21 cellular contexts compared by ENCODE assay signal in genomic region chr16:11737678-11738077, GRCh38. TPM values are rescaled to one million over a fixed set of nuclear protein-coding genes. Genes with fewer than 3 reads are reported as not detected.
DNase-seq lines count a peak whose midpoint lies in the region; ATAC-seq and TF ChIP-seq lines count a peak whose summit lies in the region.
"Had no signal": no experiment of that assay in that cellular context is flagged by ENCODE, and none has a peak within 500 bp of the region (broad histone marks: within the 10 kb centered on the region; RNA-seq: fewer than 3 reads in every experiment).

No MANE protein-coding gene starts in this region.

- peaks cover 60 to 87% (median 67%) of the 10 kb centered on the region in 4 donors for H3K4me1 Mint-ChIP-seq in CD4-positive, CD25-positive, alpha-beta regulatory T cell
- peaks cover 72% of the 10 kb centered on the region for H3K4me1 Mint-ChIP-seq in central memory CD8-positive, alpha-beta T cell
- peaks cover 36% of the 10 kb centered on the region for H3K4me1 Mint-ChIP-seq in mesothelial cell of epicardium

- peaks cover 34% of the 10 kb centered on the region for H3K36me3 Mint-ChIP-seq in CD4-positive, CD25-positive, alpha-beta regulatory T cell
- H3K36me3 Mint-ChIP-seq in central memory CD8-positive, alpha-beta T cell (ENCODE audit: insufficient read depth) = peaks cover 47% of the 10 kb centered on the region
- peaks cover 10% of the 10 kb centered on the region for H3K36me3 Mint-ChIP-seq in mesothelial cell of epicardium

- DNase-seq in CD4-positive, CD25-positive, alpha-beta regulatory T cell = no peak
- DNase-seq in GM12865 (ENCODE audit: low read depth) = no peak
- DNase-seq in RPMI8226 = peak; percentile 30
- DNase-seq in central memory CD8-positive, alpha-beta T cell (ENCODE audit: low spot score in 2 of 2) = no peak
- no peak for DNase-seq in NCI-H2029 (lab: John Stamatoyannopoulos, UW)
- DNase-seq in mesothelial cell of epicardium (ENCODE audit: low spot score in 2 of 2, unreplicated experiment in 2 of 2) = no peak
- DNase-seq in NCI-H748 (lab: John Stamatoyannopoulos, UW; ENCODE audit: unreplicated experiment) = no peak
- no peak for DNase-seq in dermis blood vessel endothelial cell
- DNase-seq: activated CD4-positive, alpha-beta T cell treated with anti-CD3 and anti-CD28 coated beads, Interleukin-2, amount 10 ng/mL, durations not matched to agents 7 days and 5 days; activated CD8-positive, alpha-beta memory T cell treated with anti-CD3 and anti-CD28 coated beads, Interleukin-2, amount 50 U/mL, for 4 hours; activated gamma-delta T cell; cortex of kidney; DMS53; GF-D8; mesenchymal stem cell; NCI-H1105 treated with DMSO at 0.1 percent for 48 hours; NCI-H510A; stimulated activated CD4-positive, alpha-beta T cell treated with anti-CD3 and anti-CD28 coated beads, Interleukin-4, amount 100 ng/mL, for 24 hours; stimulated activated naive CD8-positive, alpha-beta T cell treated with anti-CD3 and anti-CD28 coated beads, Interleukin-15, amount 100 ng/mL, for 72 hours had no signal

- peak overlapping the region; percentile 82 for H3K4me3 ChIP-seq in CD4-positive, CD25-positive, alpha-beta regulatory T cell (ENCODE audit: low read depth, low read length)
- peak overlapping the region; percentile 91; the same call in 1 of the 2 replicates for H3K4me3 ChIP-seq in GM12865 (ENCODE audit: low read depth, low read length)
- H3K4me3 ChIP-seq: breast epithelium, transverse colon had no signal

- no peaks in the 10 kb centered on the region for H3K27me3 ChIP-seq in CD4-positive, CD25-positive, alpha-beta regulatory T cell (ENCODE audit: control insufficient read depth, insufficient read depth, low read length)
- H3K27me3 ChIP-seq: breast epithelium, transverse colon had no signal

- peaks cover 72% of the 10 kb centered on the region for H3K4me1 ChIP-seq in CD4-positive, CD25-positive, alpha-beta regulatory T cell (ENCODE audit: control insufficient read depth, insufficient read depth, low read length, poor library complexity, severe bottlenecking)

- H3K27ac Mint-ChIP-seq in CD4-positive, CD25-positive, alpha-beta regulatory T cell = peak overlapping the region in 2 of 3 donors; percentile 74 to 80
- peak overlapping the region; percentile 69 for H3K27ac Mint-ChIP-seq in central memory CD8-positive, alpha-beta T cell (ENCODE audit: low read depth)
- H3K27ac Mint-ChIP-seq in mesothelial cell of epicardium = no peak overlapping the region
- H3K27ac Mint-ChIP-seq: activated CD4-positive, alpha-beta T cell treated with anti-CD3 and anti-CD28 coated beads, Interleukin-2, amount 10 ng/mL, durations not matched to agents 7 days and 5 days had no signal

- no peak for ATAC-seq in CD4-positive, CD25-positive, alpha-beta regulatory T cell (ENCODE audit: low read depth in 2 of 2)
- ATAC-seq in central memory CD8-positive, alpha-beta T cell (replicated peaks; ENCODE audit: extremely low read depth, poor library complexity, severe bottlenecking) = no peak
- ATAC-seq: stimulated activated naive CD8-positive, alpha-beta T cell treated with anti-CD3 and anti-CD28 coated beads, Interleukin-15, amount 100 ng/mL, for 72 hours had no signal

- H3K9me3 Mint-ChIP-seq in CD4-positive, CD25-positive, alpha-beta regulatory T cell = no peaks in the 10 kb centered on the region
- H3K9me3 Mint-ChIP-seq in central memory CD8-positive, alpha-beta T cell = no peaks in the 10 kb centered on the region
- H3K9me3 Mint-ChIP-seq in mesothelial cell of epicardium = no peaks in the 10 kb centered on the region
- H3K9me3 Mint-ChIP-seq: activated CD4-positive, alpha-beta T cell treated with anti-CD3 and anti-CD28 coated beads, Interleukin-2, amount 10 ng/mL, durations not matched to agents 7 days and 5 days; stimulated activated naive CD8-positive, alpha-beta T cell treated with anti-CD3 and anti-CD28 coated beads, Interleukin-15, amount 100 ng/mL, for 72 hours had no signal

- no peaks in the 10 kb centered on the region for H3K27me3 Mint-ChIP-seq in CD4-positive, CD25-positive, alpha-beta regulatory T cell
- no peaks in the 10 kb centered on the region for H3K27me3 Mint-ChIP-seq in central memory CD8-positive, alpha-beta T cell
- H3K27me3 Mint-ChIP-seq in mesothelial cell of epicardium (ENCODE audit: low read depth) = no peaks in the 10 kb centered on the region
- H3K27me3 Mint-ChIP-seq: activated CD4-positive, alpha-beta T cell treated with anti-CD3 and anti-CD28 coated beads, Interleukin-2, amount 10 ng/mL, durations not matched to agents 7 days and 5 days; stimulated activated naive CD8-positive, alpha-beta T cell treated with anti-CD3 and anti-CD28 coated beads, Interleukin-15, amount 100 ng/mL, for 72 hours had no signal

- peaks cover 40% of the 10 kb centered on the region for H3K36me3 ChIP-seq in CD4-positive, CD25-positive, alpha-beta regulatory T cell (ENCODE audit: control insufficient read depth, insufficient read depth, low read length)
- H3K36me3 ChIP-seq: breast epithelium had no signal

- H3K4me3 Mint-ChIP-seq in CD4-positive, CD25-positive, alpha-beta regulatory T cell = peak overlapping the region; percentile 75 to 94 (median 92)
- peak overlapping the region; percentile 98 for H3K4me3 Mint-ChIP-seq in central memory CD8-positive, alpha-beta T cell
- H3K4me3 Mint-ChIP-seq in mesothelial cell of epicardium = no peak overlapping the region
- H3K4me3 Mint-ChIP-seq: activated CD4-positive, alpha-beta T cell treated with anti-CD3 and anti-CD28 coated beads, Interleukin-2, amount 10 ng/mL, durations not matched to agents 7 days and 5 days had no signal

- H3K9me3 ChIP-seq in CD4-positive, CD25-positive, alpha-beta regulatory T cell (ENCODE audit: control insufficient read depth in 2 of 2, low read length in 2 of 2) = no peaks in the 10 kb centered on the region
- H3K9me3 ChIP-seq: breast epithelium, transverse colon had no signal

- TF ChIP-seq CTCF in GM12865 (IDR thresholded peaks at IDR 0.05; ENCODE audit: insufficient read depth, low read depth, low read length, missing control alignments) (no peak), mesothelial cell of epicardium (IDR thresholded peaks at IDR 0.05; ENCODE audit: unreplicated experiment) (no peak)

- H3K27ac ChIP-seq in CD4-positive, CD25-positive, alpha-beta regulatory T cell (ENCODE audit: insufficient read depth, low read length, poor library complexity, severe bottlenecking) = peak overlapping the region; percentile 20
- H3K27ac ChIP-seq: breast epithelium had no signal

RNA-seq across cellular contexts. Expression of gene TXNDC11, which starts 5.0 kb away (rescaled TPM):
- total RNA-seq in CD4-positive, CD25-positive, alpha-beta regulatory T cell = 178 TPM
- polyA plus RNA-seq in CD4-positive, CD25-positive, alpha-beta regulatory T cell = 10 to 100 TPM; 64.9 to 77.2 (median 70.0) TPM
- total RNA-seq in mesothelial cell of epicardium = 27.5 to 30.5 TPM (median 27.8 TPM) in 3 replicates
- total RNA-seq in dermis blood vessel endothelial cell = 30.5 and 47.5 TPM in 2 replicates

RNA-seq across cellular contexts. Expression of gene ZC3H7A, which starts 59.4 kb away (rescaled TPM):
- total RNA-seq in CD4-positive, CD25-positive, alpha-beta regulatory T cell = 157 TPM
- 10 to 100 TPM; 43.3 to 49.5 (median 47.5) TPM for polyA plus RNA-seq in CD4-positive, CD25-positive, alpha-beta regulatory T cell
- total RNA-seq in mesothelial cell of epicardium (57.6 to 70.7 TPM (median 66.7 TPM) in 3 replicates), dermis blood vessel endothelial cell (43.4 and 107 TPM in 2 replicates)
